ENCODE assay signal across 14 cellular contexts in genomic region chr5:67287795-67288194, GRCh38.
DNase-seq lines count a peak whose midpoint lies in the region; FAIRE-seq and TF ChIP-seq lines count a peak whose summit lies in the region.
"Had no signal": no experiment of that assay in that cellular context is flagged by ENCODE, and none has a peak within 500 bp of the region (broad histone marks: within the 10 kb centered on the region; RNA-seq: fewer than 3 reads in every experiment).

No MANE protein-coding gene starts in this region.

- H3K4me2 ChIP-seq in MM.1S (ENCODE audit: low read depth, low read length), result no peak overlapping the region

- no peak for TF ChIP-seq CTCF in astrocyte of the cerebellum (IDR thresholded peaks at IDR 0.05; ENCODE audit: low read depth, low read length, missing control alignments)
- no peak for TF ChIP-seq CTCF in tibial nerve (IDR thresholded peaks at IDR 0.05)
- TF ChIP-seq CTCF in MM.1S (IDR thresholded peaks at IDR 0.05; ENCODE audit: low read length), result no peak

- 17 to 40% methylated on average over 1 of the region's 1 CpG for WGBS in tibial nerve, 2 donors

- peak; percentile 88 for FAIRE-seq in islet of Langerhans (lab: Jason Lieb, UNC)
- FAIRE-seq: A204.1 had no signal

- H3K4me3 ChIP-seq in astrocyte of the cerebellum (ENCODE audit: low read depth, low read length) (no peak overlapping the region), tibial nerve (no peak overlapping the region), MM.1S (ENCODE audit: low read length) (no peak overlapping the region)
- H3K4me3 ChIP-seq: thoracic aorta had no signal

- H3K79me2 ChIP-seq in MM.1S (ENCODE audit: low read length), result no peaks in the 10 kb centered on the region

- no peak overlapping the region for H2AFZ ChIP-seq in MM.1S (ENCODE audit: low read length)

- H3K4me1 ChIP-seq in tibial nerve (peaks cover 0 to 96% (median 55%) of the 10 kb centered on the region in 4 donors), MM.1S (ENCODE audit: low read length) (no peaks in the 10 kb centered on the region)

- no peaks in the 10 kb centered on the region for H3F3A ChIP-seq in MM.1S (ENCODE audit: insufficient read depth, low read length)

- H3K9me3 ChIP-seq in tibial nerve, result no peaks in the 10 kb centered on the region
- no peaks in the 10 kb centered on the region for H3K9me3 ChIP-seq in MM.1S (replicated peaks; ENCODE audit: insufficient read depth, low read length)
- H3K9me3 ChIP-seq: thoracic aorta had no signal

- no peak overlapping the region for H3K9ac ChIP-seq in MM.1S (ENCODE audit: low read length)

- H3K27ac ChIP-seq in tibial nerve (peak overlapping the region in 3 of 4 donors; percentile 43 to 92 (median 83)), MM.1S (ENCODE audit: low read length) (no peak overlapping the region)
- H3K27ac ChIP-seq: thoracic aorta had no signal

- TF ChIP-seq EP300 in tibial nerve (IDR thresholded peaks at IDR 0.05), result peak in 1 of 2 donors; percentile 37

- in situ Hi-C loops in astrocyte of the cerebellum (cut with HindIII; ENCODE audit: low sequenced_read_pairs), result no loop called here

- TF ChIP-seq POLR2A in tibial nerve (IDR thresholded peaks at IDR 0.05), result no peak

- no peaks in the 10 kb centered on the region for H3K27me3 ChIP-seq in tibial nerve
- H3K27me3 ChIP-seq in MM.1S (replicated peaks; ENCODE audit: insufficient read depth, low read length), result no peaks in the 10 kb centered on the region

- H3K36me3 ChIP-seq in tibial nerve (no peaks in the 10 kb centered on the region), MM.1S (replicated peaks; ENCODE audit: insufficient read depth, low read length) (no peaks in the 10 kb centered on the region)
- H3K36me3 ChIP-seq: thoracic aorta had no signal

- H3K9me2 ChIP-seq in MM.1S (replicated peaks; ENCODE audit: insufficient read depth, low read length), result no peaks in the 10 kb centered on the region

- no peaks in the 10 kb centered on the region for H4K20me1 ChIP-seq in MM.1S (ENCODE audit: insufficient read depth, low read length)

- DNase-seq in NCI-H1436 treated with DMSO at 0.1 percent for 48 hours (lab: John Stamatoyannopoulos, UW) (peak; percentile 2), NCI-H1436 (lab: John Stamatoyannopoulos, UW) (no peak), astrocyte of the cerebellum (ENCODE audit: low read depth) (peak; percentile 74), tibial nerve (ENCODE audit: low spot score in 2 of 2) (no peak), OCI-M1 (lab: John Stamatoyannopoulos, UW) (no peak), MM.1S (no peak)
- DNase-seq in stimulated activated CD4-positive, alpha-beta T cell treated with anti-CD3 and anti-CD28 coated beads, Interleukin-4, amount 100 ng/mL, for 4 hours, result no peak
- DNase-seq: activated CD4-positive, alpha-beta T cell treated with anti-CD3 and anti-CD28 coated beads for 4 hours; activated effector memory CD4-positive, alpha-beta T cell treated with Interleukin-2 at 50 U/mL for 16 hours; effector CD4-positive, alpha-beta T cell; SHP77 treated with DMSO at 0.1 percent for 48 hours had no signal

Comparison
In these comparisons a context has a peak if more than half of its experiments do, and no peak if none do; other contexts are left out.
1. DNase-seq: peak in NCI-H1436 treated with DMSO at 0.1 percent for 48 hours (single experiment) and astrocyte of the cerebellum (single experiment); none in NCI-H1436 (single experiment), tibial nerve (0 of 2), OCI-M1 (single experiment), MM.1S (single experiment) and stimulated activated CD4-positive, alpha-beta T cell treated with anti-CD3 and anti-CD28 coated beads, Interleukin-4, amount 100 ng/mL, for 4 hours (0 of 2).